In the genomic region with DNA sequence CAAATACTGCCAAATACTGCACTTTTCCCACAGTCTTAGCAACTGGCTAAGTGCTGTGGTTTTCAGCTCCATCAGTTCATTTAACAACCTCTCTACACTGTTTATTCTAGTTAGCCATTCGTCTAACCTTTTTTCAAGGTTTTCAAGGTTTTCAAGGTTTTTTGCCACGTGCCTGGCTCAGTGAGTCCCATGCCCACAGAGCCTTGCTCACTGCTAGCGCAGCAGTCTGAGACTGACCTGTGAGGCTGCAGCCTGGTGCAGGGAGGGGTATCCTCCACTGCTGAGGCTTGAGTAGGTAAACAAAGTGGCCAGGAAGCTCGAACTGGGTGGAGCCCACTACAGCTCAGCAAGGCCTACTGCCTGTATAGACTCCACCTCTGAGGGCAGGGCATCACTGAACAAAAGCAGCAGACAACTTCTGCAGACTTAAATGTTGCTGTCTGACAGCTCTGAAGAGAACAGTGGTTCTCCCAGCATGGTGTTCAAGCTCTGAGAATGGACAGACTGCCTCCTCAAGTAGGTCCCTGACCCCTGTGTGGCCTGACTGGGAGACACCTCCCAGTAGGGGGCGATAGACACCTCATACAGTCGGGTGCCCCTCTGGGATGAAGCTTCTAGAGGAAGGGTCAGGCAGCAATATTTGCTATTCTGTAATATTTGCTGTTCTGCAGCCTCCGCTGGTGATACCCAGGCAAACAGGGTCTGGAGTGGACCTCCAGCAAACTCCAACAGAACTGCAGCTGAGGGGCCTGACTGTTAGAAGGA, we compare ENCODE assay signal across 8 cellular contexts.
DNase-seq lines count a peak whose midpoint lies in the region; ATAC-seq, FAIRE-seq and TF ChIP-seq lines count a peak whose summit lies in the region.
"Not testable (repeated sequence)": the region's sequence is repeated elsewhere in the genome, so short reads cannot be mapped to it uniquely, and the experiment has no call there.

No MANE protein-coding gene starts in this region.

- H3K56ac ChIP-seq in IMR-90 (ENCODE audit: extremely low read depth, insufficient read depth, low read length): not testable (repeated sequence)

- not testable (repeated sequence) for H3K79me1 ChIP-seq in IMR-90 (ENCODE audit: low read depth in 1 of 2, low read length in 2 of 2)

- not testable (repeated sequence) for H3K9me3 ChIP-seq in IMR-90 (ENCODE audit: control insufficient read depth, insufficient read depth, low read length); OCI-LY7 (ENCODE audit: low read length); endothelial cell of umbilical vein (replicated peaks; ENCODE audit: control insufficient read depth, insufficient read depth, low read length)

- H3K79me2 ChIP-seq in OCI-LY7 (ENCODE audit: insufficient read depth, low read depth, low read length); endothelial cell of umbilical vein (ENCODE audit: control insufficient read depth, insufficient read depth, low read length): not testable (repeated sequence)

- not testable (repeated sequence) for TF ChIP-seq CTCF in IMR-90 (conservative IDR thresholded peaks at IDR 0.05; ENCODE audit: low read depth, low read length); WTC11 (IDR thresholded peaks at IDR 0.05); endothelial cell of umbilical vein (IDR thresholded peaks at IDR 0.05; ENCODE audit: extremely low read depth in 1 of 2, insufficient read depth in 1 of 2, low read depth in 1 of 2, low read length in 2 of 2)
- TF ChIP-seq CTCF in OCI-LY7 (conservative IDR thresholded peaks at IDR 0.05; ENCODE audit: low read length) (0 out of 2 replicates have a peak, but pooled peaks have one; percentile 22), retinal pigment epithelial cell (conservative IDR thresholded peaks at IDR 0.05; ENCODE audit: low read depth, low read length) (peak; percentile 22)

- H2BK15ac ChIP-seq in IMR-90 (ENCODE audit: low read depth, low read length): 0 out of 3 replicates have a peak overlapping the region, but pooled peaks have one; percentile 86

- intact Hi-C loops in IMR-90 (cut with micrococcal nuclease); OCI-LY7 (cut with micrococcal nuclease; ENCODE audit: unreplicated experiment): not testable (repeated sequence)
- intact Hi-C loops in endothelial cell of umbilical vein (cut with micrococcal nuclease): loop anchor here (1.0 kb wide), 1 partner anchor 48 kb away; no protein-coding TSS in a partner anchor

- H3K4me3 Mint-ChIP-seq in WTC11: not testable (repeated sequence)

- H2BK120ac ChIP-seq in IMR-90 (ENCODE audit: low read depth, low read length): peak overlapping the region; percentile 11; the same call in 1 of the 2 replicates

- POLR2A ChIA-PET in IMR-90 (lab: Charles Lee; ENCODE audit: unreplicated experiment); OCI-LY7 (lab: Charles Lee); WTC11 (lab: Charles Lee); endothelial cell of umbilical vein (lab: Charles Lee): not testable (repeated sequence)

- TF ChIP-seq RAD21 in IMR-90 (IDR thresholded peaks at IDR 0.05; ENCODE audit: low read length): not testable (repeated sequence)

- peak overlapping the region; percentile 49; the same call in 1 of the 2 replicates for H2BK20ac ChIP-seq in IMR-90 (ENCODE audit: low read depth, low read length)

- not testable (repeated sequence) for H3K9me1 ChIP-seq in IMR-90 (ENCODE audit: insufficient read depth, low read length); endothelial cell of umbilical vein (replicated peaks; ENCODE audit: control insufficient read depth, extremely low read depth, insufficient read depth, low read length)

- DNase-seq in DMS53 (lab: John Stamatoyannopoulos, UW) (peak; percentile 61), H4 (ENCODE audit: low spot score) (peak; percentile 14), WTC11 (ENCODE audit: low spot score) (peak; percentile 44), kidney glomerular epithelial cell (lab: John Stamatoyannopoulos, UW) (peak; percentile 79)
- not testable (repeated sequence) for DNase-seq in IMR-90; OCI-LY7 (ENCODE audit: low spot score); endothelial cell of umbilical vein (ENCODE audit: low read depth, low spot score); retinal pigment epithelial cell (ENCODE audit: low read depth)

- ATAC-seq in IMR-90 (ENCODE audit: low read depth); WTC11: not testable (repeated sequence)

- not testable (repeated sequence) for H3K23ac ChIP-seq in IMR-90 (ENCODE audit: low read depth, low read length)

- H3K4me2 ChIP-seq in IMR-90 (ENCODE audit: low read depth, low read length); OCI-LY7 (ENCODE audit: low read length); endothelial cell of umbilical vein (ENCODE audit: insufficient read depth, low read length): not testable (repeated sequence)

- H2AFZ ChIP-seq in IMR-90 (replicated peaks; ENCODE audit: low read length, poor library complexity); OCI-LY7 (ENCODE audit: low read length): not testable (repeated sequence)
- H2AFZ ChIP-seq in endothelial cell of umbilical vein (ENCODE audit: low read depth, low read length): peak overlapping the region; percentile 71

- not testable (repeated sequence) for H3K27me3 ChIP-seq in IMR-90 (ENCODE audit: control insufficient read depth, insufficient read depth, low read length); endothelial cell of umbilical vein (ENCODE audit: control insufficient read depth in 2 of 2, insufficient read depth in 2 of 2, low read length in 2 of 2)

- not testable (repeated sequence) for TF ChIP-seq POLR2A in IMR-90 (IDR thresholded peaks at IDR 0.05; ENCODE audit: low read depth, low read length); endothelial cell of umbilical vein (IDR thresholded peaks at IDR 0.05; ENCODE audit: low read depth, low read length)

- not testable (repeated sequence) for H3K18ac ChIP-seq in IMR-90 (ENCODE audit: low read depth, low read length)

- peak overlapping the region; percentile 3 for H2BK5ac ChIP-seq in IMR-90 (ENCODE audit: low read depth, low read length, poor library complexity, severe bottlenecking)

- dilution Hi-C loops in IMR-90 (cut with HindIII; ENCODE audit: low sequenced_read_pairs, unreplicated experiment); endothelial cell of umbilical vein (cut with MboI; ENCODE audit: extremely low pct_ligation_motif_present, low sequenced_read_pairs): not testable (repeated sequence)

- H3K4me1 Mint-ChIP-seq in WTC11: not testable (repeated sequence)

- H4K8ac ChIP-seq in IMR-90 (ENCODE audit: low read depth in 2 of 2, low read length in 2 of 2): peak overlapping the region in 1 of 2 experiments; percentile 21; a peak in 2 of 4 replicates

- peak overlapping the region; percentile 31; the same call in 1 of the 2 replicates for H3K4ac ChIP-seq in IMR-90 (ENCODE audit: low read depth, low read length)

- FAIRE-seq in endothelial cell of umbilical vein (lab: Jason Lieb, UNC): not testable (repeated sequence)

- H3K4me1 ChIP-seq in IMR-90 (ENCODE audit: control insufficient read depth, insufficient read depth, low read length); OCI-LY7 (ENCODE audit: insufficient read depth, low read length, poor library complexity, severe bottlenecking): not testable (repeated sequence)
- peaks cover 25% of the 10 kb centered on the region for H3K4me1 ChIP-seq in endothelial cell of umbilical vein (ENCODE audit: control insufficient read depth, extremely low read depth, insufficient read depth, low read length)

- 70% methylated on average over 2 of the region's 7 CpGs; no CpG with 5 or more reads in 1 of the 2 experiments for WGBS in IMR-90 (ENCODE audit: extremely low coverage in 2 of 2, insufficient read length in 1 of 2), 2 experiments

- H3K9me2 ChIP-seq in OCI-LY7 (ENCODE audit: insufficient read depth, low read length): not testable (repeated sequence)

- not testable (repeated sequence) for H3K36me3 ChIP-seq in IMR-90 (ENCODE audit: control insufficient read depth, insufficient read depth, low read length); OCI-LY7 (ENCODE audit: insufficient read depth, low read length); endothelial cell of umbilical vein (ENCODE audit: control insufficient read depth in 2 of 2, extremely low read depth in 1 of 2, insufficient read depth in 2 of 2, low read length in 2 of 2)

- not testable (repeated sequence) for H3K27ac Mint-ChIP-seq in WTC11

- peak overlapping the region; percentile 28; the same call in 1 of the 2 replicates for H3K14ac ChIP-seq in IMR-90 (replicated peaks; ENCODE audit: low read depth, low read length)

- H4K5ac ChIP-seq in IMR-90 (ENCODE audit: low read depth, low read length): peak overlapping the region; percentile 20; the same call in 1 of the 2 replicates

- H3K27me3 Mint-ChIP-seq in WTC11 (ENCODE audit: low read depth): not testable (repeated sequence)

- not testable (repeated sequence) for H3K27ac ChIP-seq in IMR-90 (ENCODE audit: insufficient read depth, low read length); OCI-LY7 (ENCODE audit: low read depth, low read length, poor library complexity, severe bottlenecking); endothelial cell of umbilical vein (ENCODE audit: insufficient read depth, low read depth, low read length)

- CTCF ChIA-PET in IMR-90 (lab: Yijun Ruan, JAX): not testable (repeated sequence)
- CTCF ChIA-PET in OCI-LY7 (lab: Charles Lee; ENCODE audit: unreplicated experiment): interaction anchor here (0.7 kb wide), 1 partner anchor 25 kb away, joined by 3 read pairs; no protein-coding TSS in a partner anchor
- CTCF ChIA-PET in WTC11 (lab: Charles Lee): interaction anchor here (1.1 to 1.5 kb wide), 2 partner anchors 11 to 70 kb away, joined by 3 read pairs; no protein-coding TSS in a partner anchor
- CTCF ChIA-PET in endothelial cell of umbilical vein (lab: Charles Lee): interaction anchor here (1.6 kb wide), 1 partner anchor 12 kb away, joined by 5 read pairs; no protein-coding TSS in a partner anchor

- H2AK9ac ChIP-seq in IMR-90 (replicated peaks; ENCODE audit: low read depth, low read length, poor library complexity): not testable (repeated sequence)

- peak overlapping the region; percentile 39; the same call in 1 of the 2 replicates for H2AK5ac ChIP-seq in IMR-90 (ENCODE audit: low read depth, low read length)

- H3K4me3 ChIP-seq in IMR-90 (ENCODE audit: insufficient read depth, low read depth, low read length); OCI-LY7 (ENCODE audit: low read depth, low read length, poor library complexity, severe bottlenecking); endothelial cell of umbilical vein (replicated peaks in 1 of 3; ENCODE audit: insufficient read depth in 1 of 3, low read depth in 1 of 3, low read length in 3 of 3); retinal pigment epithelial cell (ENCODE audit: low read length): not testable (repeated sequence)

- BruUV-seq in IMR-90 (replicated peaks; lab: Mats Ljungman, UMichigan); OCI-LY7 (replicated peaks; lab: Mats Ljungman, UMichigan); endothelial cell of umbilical vein (replicated peaks; lab: Mats Ljungman, UMichigan): not testable (repeated sequence)

- in situ Hi-C loops in IMR-90 (cut with MboI; ENCODE audit: low sequenced_read_pairs): not testable (repeated sequence)

- H3K36me3 Mint-ChIP-seq in WTC11: not testable (repeated sequence)

- H3K9me3 Mint-ChIP-seq in WTC11: peaks cover 12% of the 10 kb centered on the region

- H4K20me1 ChIP-seq in IMR-90 (ENCODE audit: insufficient read depth, low read length); OCI-LY7 (ENCODE audit: insufficient read depth, low read length); endothelial cell of umbilical vein (replicated peaks; ENCODE audit: control insufficient read depth, extremely low read depth, insufficient read depth, low read length): not testable (repeated sequence)

- H4K91ac ChIP-seq in IMR-90 (ENCODE audit: insufficient read depth, low read depth, low read length): peak overlapping the region; percentile 6; the same call in 1 of the 2 replicates

- H3K9ac ChIP-seq in IMR-90 (ENCODE audit: low read depth, low read length); endothelial cell of umbilical vein (replicated peaks; ENCODE audit: extremely low read depth, insufficient read depth, low read length): not testable (repeated sequence)
